ENCODE assay signal across 22 cellular contexts in genomic region chr15:34603095-34603494, GRCh38.
"Had no signal": no experiment of that assay in that cellular context is flagged by ENCODE, and none has a peak within 500 bp of the region (broad histone marks: within the 10 kb centered on the region; RNA-seq: fewer than 3 reads in every experiment).

No MANE protein-coding gene starts in this region.

- H3K36me3 ChIP-seq: adrenal gland, Peyer's patch had no signal

- H3K4me1 ChIP-seq: adrenal gland, Peyer's patch had no signal

- H3K27me3 ChIP-seq: Peyer's patch had no signal

- H3K27ac ChIP-seq: adrenal gland, Peyer's patch, SK-N-MC had no signal

- ATAC-seq: activated CD8-positive, alpha-beta T cell treated with anti-CD3 and anti-CD28 coated beads for 36 hours; activated T-cell treated with anti-CD3 and anti-CD28 coated beads, Interleukin-2, amount 50 U/mL, for 72 hours; T-cell had no signal

- H3K9me3 ChIP-seq: adrenal gland, Peyer's patch had no signal

- DNase-seq: activated B cell treated with CpG ODN at 0.5 μM for 24 hours; activated CD4-positive, alpha-beta T cell treated with anti-CD3 and anti-CD28 coated beads, Interleukin-2, amount 50 U/mL, for 1 hour; activated CD8-positive, alpha-beta memory T cell treated with anti-CD3 and anti-CD28 coated beads, Interleukin-2, amount 50 U/mL, for 4 hours; activated CD8-positive, alpha-beta T cell treated with anti-CD3 and anti-CD28 coated beads for 36 hours; activated naive CD4-positive, alpha-beta T cell treated with anti-CD3 and anti-CD28 coated beads, Interleukin-2, amount 50 U/mL, for 16 hours; activated naive CD8-positive, alpha-beta T cell treated with anti-CD3 and anti-CD28 coated beads, Interleukin-2, amount 10 ng/mL, durations not matched to agents 7 days and 5 days; activated T-cell treated with anti-CD3 and anti-CD28 coated beads, Interleukin-2, amount 50 U/mL, for 72 hours; adrenal gland; anterior cingulate cortex; Karpas-422; NCI-H1105 treated with DMSO at 0.1 percent for 48 hours; NCI-H1930; NCI-H2107; NCI-H2171 treated with DMSO at 0.1 percent for 48 hours; NCI-H226; NCI-H526; Peyer's patch; SHP77 treated with DMSO at 0.1 percent for 48 hours; T-cell; T-helper 2 cell; T1000 had no signal

- H3K4me3 ChIP-seq: adrenal gland, Peyer's patch, SK-N-MC had no signal
